24 cellular contexts compared by ENCODE assay signal in the genomic region with DNA sequence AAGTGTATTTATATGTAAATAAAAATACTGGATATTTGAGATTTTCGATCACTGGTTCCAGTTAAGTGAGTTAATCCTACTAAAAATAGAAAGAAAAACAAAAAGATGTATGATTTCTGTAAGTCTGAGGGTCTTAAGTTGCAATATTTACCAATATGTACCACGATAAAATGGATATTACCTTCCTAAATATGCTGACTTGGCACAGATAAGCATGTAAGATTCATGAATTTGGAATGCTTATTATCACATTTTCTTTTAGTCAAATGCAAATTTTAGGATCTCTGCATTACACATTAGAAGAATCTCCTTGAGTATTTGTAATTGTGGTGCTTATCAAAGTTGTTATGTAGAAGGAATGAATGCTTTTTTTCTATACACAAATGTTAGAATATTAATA.
"Had no signal": no experiment of that assay in that cellular context is flagged by ENCODE, and none has a peak within 500 bp of the region (broad histone marks: within the 10 kb centered on the region; RNA-seq: fewer than 3 reads in every experiment).

No MANE protein-coding gene starts in this region.

- H3K36me3 Mint-ChIP-seq: naive B cell had no signal

- H3K9me3 ChIP-seq: esophagus muscularis mucosa, gastroesophageal sphincter, lower lobe of right lung, mucosa of descending colon had no signal

- H3K4me3 Mint-ChIP-seq: mesothelial cell of epicardium, naive B cell had no signal

- H3K27me3 Mint-ChIP-seq: naive B cell had no signal

- H3K4me3 ChIP-seq: coronary artery, dorsolateral prefrontal cortex, esophagus muscularis mucosa, gastroesophageal sphincter, heart right ventricle, left lung, lower lobe of right lung, mucosa of descending colon had no signal

- H3K27me3 ChIP-seq: dorsolateral prefrontal cortex, esophagus muscularis mucosa, foreskin keratinocyte, gastroesophageal sphincter, heart right ventricle, left lung had no signal

- ATAC-seq: foreskin keratinocyte, gastroesophageal sphincter, heart right ventricle, left cardiac atrium, left lung, left ventricle myocardium superior, lower lobe of right lung, mucosa of descending colon had no signal

- DNase-seq: dermis blood vessel endothelial cell; dorsolateral prefrontal cortex; effector CD4-positive, alpha-beta T cell; effector memory CD4-positive, alpha-beta T cell; foreskin keratinocyte; glutamatergic neuron; head of caudate nucleus; heart right ventricle; hippocampal formation; left cardiac atrium; left lung; left ventricle myocardium superior; lower lobe of right lung; mesenchymal stem cell; mucosa of descending colon; naive B cell had no signal

- H3K4me1 Mint-ChIP-seq: naive B cell had no signal

- H3K36me3 ChIP-seq: esophagus muscularis mucosa, gastroesophageal sphincter, heart right ventricle, left lung, lower lobe of right lung had no signal

- H3K27ac Mint-ChIP-seq: mesothelial cell of epicardium, naive B cell had no signal

- H3K4me1 ChIP-seq: esophagus muscularis mucosa, foreskin keratinocyte, gastroesophageal sphincter, heart right ventricle, left lung, lower lobe of right lung had no signal

- H3K27ac ChIP-seq: coronary artery, dorsolateral prefrontal cortex, esophagus muscularis mucosa, foreskin keratinocyte, gastroesophageal sphincter, heart right ventricle, left lung, lower lobe of right lung had no signal

- FAIRE-seq: endothelial cell of umbilical vein, frontal cortex, islet of Langerhans, keratinocyte had no signal
